ENCODE assay signal across 11 cellular contexts in the genomic region with DNA sequence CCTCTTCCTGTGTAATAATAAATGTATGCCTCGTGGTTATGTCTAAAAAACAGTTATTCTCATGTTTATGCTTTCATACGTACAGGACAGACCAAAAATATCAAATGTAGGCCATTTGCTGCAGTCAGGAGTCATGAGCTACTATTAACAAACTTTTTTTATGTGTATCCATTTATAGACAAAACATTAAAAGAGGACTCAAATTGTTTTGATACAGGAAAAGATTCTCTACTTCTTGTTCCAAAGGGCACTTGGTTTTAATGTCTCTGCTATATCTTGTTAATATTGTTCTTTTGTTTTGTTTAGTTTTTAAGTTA.
DNase-seq lines count a peak whose midpoint lies in the region; ATAC-seq, FAIRE-seq and TF ChIP-seq lines count a peak whose summit lies in the region.
"Had no signal": no experiment of that assay in that cellular context is flagged by ENCODE, and none has a peak within 500 bp of the region (broad histone marks: within the 10 kb centered on the region; RNA-seq: fewer than 3 reads in every experiment).

No MANE protein-coding gene starts in this region.

- WGBS in transverse colon (ENCODE audit: low coverage in 1 of 2), 2 donors: 6% methylated on average over 2 of the region's 2 CpGs

- peak overlapping the region; percentile 86 for H3K27ac Mint-ChIP-seq in activated naive CD4-positive, alpha-beta T cell treated with anti-CD3 and anti-CD28 coated beads, Interleukin-2, amount 10 ng/mL, durations not matched to agents 7 days and 5 days
- H3K27ac Mint-ChIP-seq in activated CD4-positive, alpha-beta memory T cell treated with anti-CD3 and anti-CD28 coated beads, Interleukin-2, amount 10 ng/mL, durations not matched to agents 7 days and 5 days: peak overlapping the region; percentile 79

- H3K27ac ChIP-seq in left lung (peak overlapping the region; percentile 24 to 35), transverse colon (peak overlapping the region; percentile 52 to 66 (median 60))

- TF ChIP-seq POLR2A in transverse colon (IDR thresholded peaks at IDR 0.05) (no peak), GM12891 (IDR thresholded peaks at IDR 0.05; ENCODE audit: low read depth, low read length) (no peak)

- no peaks in the 10 kb centered on the region for H3K9me3 Mint-ChIP-seq in activated naive CD4-positive, alpha-beta T cell treated with anti-CD3 and anti-CD28 coated beads, Interleukin-2, amount 10 ng/mL, durations not matched to agents 7 days and 5 days
- no peaks in the 10 kb centered on the region for H3K9me3 Mint-ChIP-seq in activated CD4-positive, alpha-beta memory T cell treated with anti-CD3 and anti-CD28 coated beads, Interleukin-2, amount 10 ng/mL, durations not matched to agents 7 days and 5 days

- CTCF ChIA-PET in activated naive CD4-positive, alpha-beta T cell treated with anti-CD3 and anti-CD28 coated beads, Interleukin-2, amount 10 ng/mL, durations not matched to agents 7 days and 5 days (lab: Charles Lee): interaction anchor here (1.5 to 1.7 kb wide), 2 partner anchors 9 to 214 kb away, joined by 3 to 5 read pairs; no protein-coding TSS in a partner anchor
- CTCF ChIA-PET in activated CD4-positive, alpha-beta memory T cell treated with anti-CD3 and anti-CD28 coated beads, Interleukin-2, amount 10 ng/mL, durations not matched to agents 7 days and 5 days (lab: Charles Lee): interaction anchor here (1.3 kb wide), 1 partner anchor 213 kb away, joined by 4 read pairs; no protein-coding TSS in a partner anchor

- TF ChIP-seq EP300 in transverse colon (IDR thresholded peaks at IDR 0.05; ENCODE audit: low read depth): no peak

- DNase-seq in activated naive CD4-positive, alpha-beta T cell treated with anti-CD3 and anti-CD28 coated beads, Interleukin-2, amount 10 ng/mL, durations not matched to agents 7 days and 5 days: no peak
- DNase-seq in activated naive CD4-positive, alpha-beta T cell (lab: John Stamatoyannopoulos, UW): no peak
- DNase-seq in activated CD4-positive, alpha-beta memory T cell treated with anti-CD3 and anti-CD28 coated beads, Interleukin-2, amount 10 ng/mL, durations not matched to agents 7 days and 5 days: no peak
- DNase-seq in left lung: no peak
- DNase-seq in transverse colon: no peak
- no peak for DNase-seq in CD1c-positive myeloid dendritic cell (ENCODE audit: extremely low spot score)
- DNase-seq in GM12891 (ENCODE audit: insufficient read length, low spot score): no peak
- no peak for DNase-seq in DMS79 (lab: John Stamatoyannopoulos, UW)
- DNase-seq: H7, heart right ventricle, NCI-H510A had no signal

- FAIRE-seq in GM12891 (lab: Jason Lieb, UNC): no peak

- TF ChIP-seq CTCF in left lung (IDR thresholded peaks at IDR 0.05): no peak
- no peak for TF ChIP-seq CTCF in transverse colon (IDR thresholded peaks at IDR 0.05)

- H3K27me3 ChIP-seq in left lung (no peaks in the 10 kb centered on the region), transverse colon (no peaks in the 10 kb centered on the region)
- H3K27me3 ChIP-seq: heart right ventricle had no signal

- no peaks in the 10 kb centered on the region for H3K9me3 ChIP-seq in left lung
- no peaks in the 10 kb centered on the region for H3K9me3 ChIP-seq in transverse colon
- H3K9me3 ChIP-seq: heart right ventricle had no signal

- no peak overlapping the region for H3K4me3 Mint-ChIP-seq in activated naive CD4-positive, alpha-beta T cell treated with anti-CD3 and anti-CD28 coated beads, Interleukin-2, amount 10 ng/mL, durations not matched to agents 7 days and 5 days
- peak overlapping the region; percentile 1 for H3K4me3 Mint-ChIP-seq in activated CD4-positive, alpha-beta memory T cell treated with anti-CD3 and anti-CD28 coated beads, Interleukin-2, amount 10 ng/mL, durations not matched to agents 7 days and 5 days

- intact Hi-C loops in left lung (cut with DNase I): no loop called here
- intact Hi-C loops in transverse colon (cut with DNase I; ENCODE audit: low total_unique reads): no loop called here

- in situ Hi-C loops in transverse colon (cut with MboI; ENCODE audit: low pct_ligation_motif_present in 1 of 4, low pct_unique_long_range_greater_than_20kb in 1 of 4, low sequenced_read_pairs in 3 of 4): no loop called here

- H3K36me3 ChIP-seq in left lung (no peaks in the 10 kb centered on the region), transverse colon (no peaks in the 10 kb centered on the region)
- H3K36me3 ChIP-seq: heart right ventricle had no signal

- H3K4me3 ChIP-seq in left lung (no peak overlapping the region), transverse colon (no peak overlapping the region)
- H3K4me3 ChIP-seq: heart right ventricle had no signal

- peak; percentile 56 for ATAC-seq in left lung

- peaks cover 48% of the 10 kb centered on the region for H3K4me1 Mint-ChIP-seq in activated naive CD4-positive, alpha-beta T cell treated with anti-CD3 and anti-CD28 coated beads, Interleukin-2, amount 10 ng/mL, durations not matched to agents 7 days and 5 days
- peaks cover 48% of the 10 kb centered on the region for H3K4me1 Mint-ChIP-seq in activated CD4-positive, alpha-beta memory T cell treated with anti-CD3 and anti-CD28 coated beads, Interleukin-2, amount 10 ng/mL, durations not matched to agents 7 days and 5 days

- H3K4me1 ChIP-seq in left lung: peaks cover 15 to 32% of the 10 kb centered on the region in 2 donors
- H3K4me1 ChIP-seq in transverse colon: peaks cover 7 to 48% (median 21%) of the 10 kb centered on the region in 4 donors

- POLR2A ChIA-PET in activated CD4-positive, alpha-beta memory T cell treated with anti-CD3 and anti-CD28 coated beads, Interleukin-2, amount 10 ng/mL, durations not matched to agents 7 days and 5 days (lab: Charles Lee): interaction anchor here (0.8 to 1.3 kb wide), 11 partner anchors 9 to 156 kb away, joined by 3 to 7 read pairs (median 3); a partner anchor contains a TSS

- peaks cover 8% of the 10 kb centered on the region for H3K36me3 Mint-ChIP-seq in activated naive CD4-positive, alpha-beta T cell treated with anti-CD3 and anti-CD28 coated beads, Interleukin-2, amount 10 ng/mL, durations not matched to agents 7 days and 5 days
- H3K36me3 Mint-ChIP-seq in activated CD4-positive, alpha-beta memory T cell treated with anti-CD3 and anti-CD28 coated beads, Interleukin-2, amount 10 ng/mL, durations not matched to agents 7 days and 5 days (ENCODE audit: low read depth): peaks cover 4% of the 10 kb centered on the region

- H3K27me3 Mint-ChIP-seq in activated naive CD4-positive, alpha-beta T cell treated with anti-CD3 and anti-CD28 coated beads, Interleukin-2, amount 10 ng/mL, durations not matched to agents 7 days and 5 days: peaks cover 17% of the 10 kb centered on the region
- peaks cover 7% of the 10 kb centered on the region for H3K27me3 Mint-ChIP-seq in activated CD4-positive, alpha-beta memory T cell treated with anti-CD3 and anti-CD28 coated beads, Interleukin-2, amount 10 ng/mL, durations not matched to agents 7 days and 5 days

TF ChIP-seq in GM12891, 5 proteins besides CTCF, POLR2A, EP300 and RAD21:
- TF ChIP-seq TAF1 (IDR thresholded peaks at IDR 0.05; ENCODE audit: low read depth, low read length) (no peak), PAX5 (IDR thresholded peaks at IDR 0.05; ENCODE audit: insufficient read depth, low read length, severe bottlenecking) (no peak), POU2F2 (IDR thresholded peaks at IDR 0.05; ENCODE audit: low read depth, low read length) (no peak), POLR2AphosphoS5 (IDR thresholded peaks at IDR 0.05; ENCODE audit: low read depth, low read length) (no peak), SPI1 (IDR thresholded peaks at IDR 0.05; ENCODE audit: low read depth, low read length) (no peak; the same call in 1 of the 2 replicates)
TF ChIP-seq in GM12891: peak in this region for 0.
